Comparison of ENCODE assay signal across 1 cellular context in genomic region chr3:58308728-58309127, GRCh38.
TF ChIP-seq lines count a peak whose summit lies in the region.

No MANE protein-coding gene starts in this region.

TF ChIP-seq in HepG2, 621 proteins besides CTCF, POLR2A, EP300 and RAD21 (continued from another document):
- TF ChIP-seq TP53 (CRISPR knock-in tag; conservative IDR thresholded peaks at IDR 0.05) (no peak), ZNF260 (CRISPR knock-in tag; IDR thresholded peaks at IDR 0.05; ENCODE audit: borderline replicate concordance, low read depth) (no peak), ZNF367 (CRISPR knock-in tag; IDR thresholded peaks at IDR 0.05; ENCODE audit: borderline replicate concordance) (no peak), TEAD3 (CRISPR knock-in tag; optimal IDR thresholded peaks at IDR 0.05; ENCODE audit: borderline replicate concordance) (no peak), POGK (CRISPR knock-in tag; conservative IDR thresholded peaks at IDR 0.05) (0 out of 2 replicates have a peak, but pooled peaks have one; percentile 26), SP1 (IDR thresholded peaks at IDR 0.05) (no peak), SP1 (CRISPR knock-in tag; IDR thresholded peaks at IDR 0.05) (no peak), ZMYM2 (CRISPR knock-in tag; IDR thresholded peaks at IDR 0.05) (no peak)
